In genomic region chr22:45696227-45696626, GRCh38 we compare ENCODE assay signal across 22 cellular contexts. TPM values are rescaled to one million over a fixed set of nuclear protein-coding genes. Genes with fewer than 3 reads are reported as not detected.
DNase-seq lines count a peak whose midpoint lies in the region; ATAC-seq, FAIRE-seq and TF ChIP-seq lines count a peak whose summit lies in the region.
"Had no signal": no experiment of that assay in that cellular context is flagged by ENCODE, and none has a peak within 500 bp of the region (broad histone marks: within the 10 kb centered on the region; RNA-seq: fewer than 3 reads in every experiment).

No MANE protein-coding gene starts in this region.

- RAD21 ChIA-PET in GM12878 (lab: Charles Lee; ENCODE audit: unreplicated experiment): interaction anchor here (0.6 to 1.7 kb wide), 6 partner anchors 13 to 51 kb away, joined by 3 to 6 read pairs (median 5); partner anchors contain the start of gene ATXN10

- H3F3A ChIP-seq in PC-3 (ENCODE audit: low read length, unreplicated experiment): no peaks in the 10 kb centered on the region

- H3K4me1 ChIP-seq in A673 (ENCODE audit: insufficient read depth, low read length, poor library complexity, severe bottlenecking) (no peaks in the 10 kb centered on the region), GM12878 (ENCODE audit: control insufficient read depth, insufficient read depth, low read length) (peaks cover 8% of the 10 kb centered on the region; the same call in 1 of the 2 replicates), PC-3 (ENCODE audit: insufficient read depth, low read length) (peaks cover 20% of the 10 kb centered on the region)
- H3K4me1 ChIP-seq: right atrium auricular region, SJCRH30, thyroid gland had no signal

- peak; percentile 0; the same call in 1 of the 2 replicates for TF ChIP-seq RAD21 in GM12878 (IDR thresholded peaks at IDR 0.05; ENCODE audit: insufficient read depth, low read depth, low read length)

- peak; percentile 18 for FAIRE-seq in GM12878 (lab: Jason Lieb, UNC)

- peaks cover 9% of the 10 kb centered on the region for H3K79me2 ChIP-seq in GM12878 (ENCODE audit: control insufficient read depth, insufficient read depth, low read length)
- H3K79me2 ChIP-seq in PC-3 (ENCODE audit: low read length): peaks cover 49% of the 10 kb centered on the region

- no peaks in the 10 kb centered on the region for H3K9me2 ChIP-seq in PC-3 (replicated peaks; ENCODE audit: low read length)

- TF ChIP-seq POLR2A in GM12878 (IDR thresholded peaks at IDR 0.05; ENCODE audit: low read depth, low read length): no peak

- H3K27me3 ChIP-seq in A673 (replicated peaks; ENCODE audit: insufficient read depth, low read depth, low read length, poor library complexity): no peaks in the 10 kb centered on the region
- no peaks in the 10 kb centered on the region for H3K27me3 ChIP-seq in GM12878 (replicated peaks in 1 of 2; ENCODE audit: control insufficient read depth in 2 of 2, insufficient read depth in 2 of 2, low read length in 1 of 2)
- no peaks in the 10 kb centered on the region for H3K27me3 ChIP-seq in PC-3 (ENCODE audit: low read length)
- H3K27me3 ChIP-seq: esophagus muscularis mucosa, right atrium auricular region, SJCRH30, thyroid gland had no signal

- POLR2A ChIA-PET in A673 (lab: Charles Lee; ENCODE audit: low non-redundant PET) (interaction anchor here (0.6 to 0.7 kb wide), 2 partner anchors 11 to 70 kb away, joined by 3 to 5 read pairs; no protein-coding TSS in a partner anchor), GM12878 (lab: Charles Lee) (interaction anchor here (1.0 to 1.2 kb wide), 2 partner anchors 17 to 19 kb away, joined by 3 to 4 read pairs; no protein-coding TSS in a partner anchor), PC-3 (lab: Charles Lee; ENCODE audit: unreplicated experiment) (interaction anchor here (0.6 kb wide), 2 partner anchors 80 to 538 kb away, joined by 3 read pairs; no protein-coding TSS in a partner anchor)

- H3K36me3 ChIP-seq in A673 (ENCODE audit: insufficient read depth, low read length, poor library complexity, severe bottlenecking) (peaks cover 27% of the 10 kb centered on the region), GM12878 (ENCODE audit: control insufficient read depth in 2 of 2, insufficient read depth in 2 of 2, low read length in 1 of 2) (peaks cover 5 to 22% of the 10 kb centered on the region in 2 experiments), PC-3 (ENCODE audit: low read depth, low read length) (peaks cover 17% of the 10 kb centered on the region)

- peak; percentile 95 for ATAC-seq in GM12878
- no peak for ATAC-seq in GM18868 (IDR thresholded peaks at IDR 0.05; ENCODE audit: unreplicated experiment)
- ATAC-seq in PC-3: no peak
- ATAC-seq: left ventricle myocardium superior had no signal

- CTCF ChIA-PET in A673 (lab: Charles Lee) (no interaction called here), GM12878 (lab: Yijun Ruan, JAX) (interaction anchor here (1.0 to 1.2 kb wide), 2 partner anchors 23 to 32 kb away, joined by 3 to 4 read pairs; no protein-coding TSS in a partner anchor), PC-3 (lab: Charles Lee) (no interaction called here)

- SMC1A ChIA-PET in GM12878 (lab: Charles Lee; ENCODE audit: uncharacterized antibody, unreplicated experiment): interaction anchor here (0.5 to 1.8 kb wide), 7 partner anchors 9 to 168 kb away, joined by 3 to 9 read pairs (median 4); no protein-coding TSS in a partner anchor

- BruUV-seq in A673 (replicated peaks; lab: Mats Ljungman, UMichigan) (no TSS peak), GM12878 (replicated peaks; lab: Mats Ljungman, UMichigan) (TSS peak; percentile 15), PC-3 (replicated peaks; lab: Mats Ljungman, UMichigan) (no TSS peak)

- intact Hi-C loops in A673 (cut with micrococcal nuclease; ENCODE audit: unreplicated experiment) (no loop called here), GM12878 (cut with micrococcal nuclease; ENCODE audit: unreplicated experiment) (no loop called here), PC-3 (cut with micrococcal nuclease) (no loop called here)

- H2AFZ ChIP-seq in GM12878 (ENCODE audit: control insufficient read depth, low read depth, low read length) (no peak overlapping the region), PC-3 (ENCODE audit: low read length) (no peak overlapping the region)

- H3K4me2 ChIP-seq in GM12878 (ENCODE audit: control insufficient read depth, insufficient read depth) (peak overlapping the region; percentile 3; the same call in 1 of the 2 replicates), PC-3 (ENCODE audit: low read length) (no peak overlapping the region)

- in situ Hi-C loops in GM12878 (cut with MboI): no loop called here

- peak; percentile 35 for DNase-seq in A673 (ENCODE audit: low spot score)
- DNase-seq in GM10266 (ENCODE audit: extremely low spot score): peak; percentile 63
- peak; percentile 49 to 57 for DNase-seq in Kasumi-1 (lab: John Stamatoyannopoulos, UW)
- no peak for DNase-seq in GM12878 (ENCODE audit: low read depth, low spot score)
- DNase-seq in NCI-H1694 treated with DMSO at 0.1 percent for 48 hours (lab: John Stamatoyannopoulos, UW): no peak
- DNase-seq in AML-193 (lab: John Stamatoyannopoulos, UW): no peak
- no peak for DNase-seq in PC-3
- DNase-seq: ACHN; activated CD8-positive, alpha-beta memory T cell treated with anti-CD3 and anti-CD28 coated beads, Interleukin-2, amount 50 U/mL, for 4 hours; effector CD4-positive, alpha-beta T cell; left ventricle myocardium superior; NCI-H1092; NCI-H2081 treated with DMSO at 0.1 percent for 48 hours; NCI-H510A; nucleus accumbens; OCI-M1; SJCRH30; thyroid gland had no signal

- H3K9me3 ChIP-seq in A673 (ENCODE audit: low read depth, low read length, poor library complexity, severe bottlenecking) (no peaks in the 10 kb centered on the region), GM12878 (replicated peaks; ENCODE audit: control insufficient read depth, insufficient read depth, low read length) (no peaks in the 10 kb centered on the region), PC-3 (ENCODE audit: low read length) (no peaks in the 10 kb centered on the region)
- H3K9me3 ChIP-seq: esophagus muscularis mucosa, right atrium auricular region, SJCRH30, thyroid gland had no signal

- H3K9ac ChIP-seq in GM12878 (ENCODE audit: control insufficient read depth, insufficient read depth, low read length): no peak overlapping the region
- H3K9ac ChIP-seq in PC-3 (ENCODE audit: low read length): no peak overlapping the region

- TF ChIP-seq EP300 in GM12878 (IDR thresholded peaks at IDR 0.05; ENCODE audit: borderline replicate concordance in 1 of 2, control insufficient read depth in 1 of 2, low read depth in 2 of 2, low read length in 2 of 2): no peak

- no peak for TF ChIP-seq CTCF in A673 (conservative IDR thresholded peaks at IDR 0.05; ENCODE audit: low read depth, low read length)
- peak; percentile 11 for TF ChIP-seq CTCF in GM10266 (IDR thresholded peaks at IDR 0.05; ENCODE audit: control insufficient read depth, insufficient read depth, low read depth, missing control alignments)
- peak in 1 of 3 experiments; percentile 13; a peak in 1 of 6 replicates for TF ChIP-seq CTCF in GM12878 (IDR thresholded peaks at IDR 0.05 in 2 of 3, conservative IDR thresholded peaks at IDR 0.05 in 1 of 3; ENCODE audit: control insufficient read depth in 2 of 3, extremely low read depth in 1 of 3, insufficient read depth in 1 of 3, low read depth in 3 of 3, low read length in 3 of 3)
- TF ChIP-seq CTCF in PC-3 (conservative IDR thresholded peaks at IDR 0.05; ENCODE audit: low read depth, low read length): no peak

- WGBS in GM12878 (ENCODE audit: insufficient coverage, insufficient replicate concordance, low lambda C conversion rate, missing lambda C conversion rate): 21% methylated on average over 6 of the region's 6 CpGs

- no peaks in the 10 kb centered on the region for H4K20me1 ChIP-seq in GM12878 (ENCODE audit: control insufficient read depth, insufficient read depth)
- H4K20me1 ChIP-seq in PC-3 (ENCODE audit: low read length): no peaks in the 10 kb centered on the region

- peak overlapping the region; percentile 24 for H3K27ac ChIP-seq in A673 (ENCODE audit: low read depth, low read length, poor library complexity, severe bottlenecking)
- H3K27ac ChIP-seq in GM12878 (ENCODE audit: control insufficient read depth, insufficient read depth): peak overlapping the region; percentile 56
- no peak overlapping the region for H3K27ac ChIP-seq in PC-3 (ENCODE audit: low read length)
- H3K27ac ChIP-seq: esophagus muscularis mucosa, HL-60, right atrium auricular region, SJCRH30, thyroid gland had no signal

- H3K4me3 ChIP-seq in A673 (ENCODE audit: low read depth, low read length, poor library complexity, severe bottlenecking): no peak overlapping the region
- no peak overlapping the region for H3K4me3 ChIP-seq in GM12878
- H3K4me3 ChIP-seq in PC-3 (ENCODE audit: low read length): no peak overlapping the region
- H3K4me3 ChIP-seq: esophagus muscularis mucosa, right atrium auricular region, SJCRH30, thyroid gland had no signal

TF ChIP-seq in GM12878, 131 proteins besides CTCF, POLR2A, EP300 and RAD21 (continues in another document):
- TF ChIP-seq BHLHE40 (IDR thresholded peaks at IDR 0.05; ENCODE audit: borderline replicate concordance in 1 of 2, low read depth in 2 of 2, low read length in 1 of 2): 0 out of 4 replicates have a peak, but pooled peaks of 1 of the 2 experiments have one; percentile 26

RNA-seq across cellular contexts. Expression of gene ATXN10, which starts 24.6 kb away (rescaled TPM):
- total RNA-seq in A673 (2021): 271 and 294 TPM in 2 replicates
- total RNA-seq in GM12878 (2013; cell fraction: nucleolus; rRNA removed): 125 and 158 TPM in 2 replicates
- 43.4 and 44.5 TPM in 2 replicates for total RNA-seq in GM12878 (2014; rRNA removed)
- total RNA-seq in GM12878 (2014; rRNA removed; fragmentation: Illumina TruSeq; extraction: Trizol): 76.5 and 80.3 TPM in 2 replicates
- 166 and 174 TPM in 2 replicates for total RNA-seq in GM12878 (2021)
- 47.0 TPM for polyA plus RNA-seq in GM12878 (2011; ENCODE audit: low read depth)
- polyA plus RNA-seq in GM12878 (2011; rRNA removed): 222 and 249 TPM in 2 replicates
- polyA plus RNA-seq in GM12878 (2011; cell fraction: cytosol; rRNA removed): 107 and 121 TPM in 2 replicates
- polyA plus RNA-seq in GM12878 (2011; cell fraction: nucleus; rRNA removed): 55.1 and 55.8 TPM in 2 replicates
- polyA plus RNA-seq in GM12878 (2012): 106 and 143 TPM in 2 replicates
- polyA plus RNA-seq in GM12878 (2014; fragmentation: Illumina TruSeq; extraction: Trizol): 212 and 252 TPM in 2 replicates
- polyA plus RNA-seq in GM12878 (2014; fragmentation: Nextera tagmentation; extraction: Ambion mirVana): 10 to 100 TPM; 29.2 to 68.3 TPM
- polyA plus RNA-seq in GM12878 (2014; rRNA removed): 118 TPM in 2 replicates
- polyA plus RNA-seq in GM12878 (2016; fragmentation: Nextera tagmentation; extraction: Ambion mirVana): 100 to 1,000 TPM; 199 to 215 TPM
- polyA minus RNA-seq in GM12878 (2011; rRNA and poly(A)+ RNA removed): 250 and 380 TPM in 2 replicates
- 60.9 and 72.2 TPM in 2 replicates for polyA minus RNA-seq in GM12878 (2011; cell fraction: cytosol; rRNA and poly(A)+ RNA removed)
- polyA minus RNA-seq in GM12878 (2011; cell fraction: nucleus; rRNA and poly(A)+ RNA removed): 56.6 and 81.7 TPM in 2 replicates
- 40.6 and 56.3 TPM in 2 replicates for total RNA-seq in PC-3 (2014; rRNA removed)

Comparison
In these comparisons a context has a peak if more than half of its experiments do, and no peak if none do; other contexts are left out.
1. DNase-seq: peak in A673 (single experiment), GM10266 (single experiment) and Kasumi-1 (2 of 2); none in GM12878 (single experiment), NCI-H1694 treated with DMSO at 0.1 percent for 48 hours (single experiment), AML-193 (0 of 2) and PC-3 (single experiment).